ENCODE assay signal across 1 cellular context in the genomic region with DNA sequence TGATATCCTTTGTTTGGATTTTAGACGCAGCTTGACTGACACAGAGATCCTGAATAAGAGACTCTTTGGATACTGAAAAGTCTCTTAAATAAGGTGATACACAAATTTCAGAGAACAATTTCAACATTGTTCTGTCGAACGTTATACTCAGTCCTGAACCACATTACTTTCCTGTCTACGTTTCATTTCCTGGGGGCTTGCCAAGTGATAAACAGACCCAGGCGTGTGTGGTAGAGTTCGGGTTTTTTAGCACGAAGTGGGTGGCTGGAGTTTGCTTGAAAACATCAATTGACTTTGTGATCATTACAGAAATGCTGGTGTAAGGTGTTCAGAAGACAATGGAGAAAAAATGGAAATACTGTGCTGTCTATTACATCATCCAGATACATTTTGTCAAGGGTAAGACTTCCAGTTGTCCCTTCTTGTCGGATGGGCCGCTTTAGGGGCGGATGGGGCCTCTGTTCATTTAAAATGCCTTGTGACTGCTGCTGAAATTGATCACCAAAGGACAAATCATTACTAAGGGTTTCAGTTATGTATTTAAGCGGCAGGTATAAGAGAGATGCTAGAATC.
TF ChIP-seq lines count a peak whose summit lies in the region.

A gene with protein sequence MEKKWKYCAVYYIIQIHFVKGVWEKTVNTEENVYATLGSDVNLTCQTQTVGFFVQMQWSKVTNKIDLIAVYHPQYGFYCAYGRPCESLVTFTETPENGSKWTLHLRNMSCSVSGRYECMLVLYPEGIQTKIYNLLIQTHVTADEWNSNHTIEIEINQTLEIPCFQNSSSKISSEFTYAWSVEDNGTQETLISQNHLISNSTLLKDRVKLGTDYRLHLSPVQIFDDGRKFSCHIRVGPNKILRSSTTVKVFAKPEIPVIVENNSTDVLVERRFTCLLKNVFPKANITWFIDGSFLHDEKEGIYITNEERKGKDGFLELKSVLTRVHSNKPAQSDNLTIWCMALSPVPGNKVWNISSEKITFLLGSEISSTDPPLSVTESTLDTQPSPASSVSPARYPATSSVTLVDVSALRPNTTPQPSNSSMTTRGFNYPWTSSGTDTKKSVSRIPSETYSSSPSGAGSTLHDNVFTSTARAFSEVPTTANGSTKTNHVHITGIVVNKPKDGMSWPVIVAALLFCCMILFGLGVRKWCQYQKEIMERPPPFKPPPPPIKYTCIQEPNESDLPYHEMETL (plus strand): TSS at position 287 of the 573 bp plus-strand sequence. CDS start 52 bp downstream, at position 339.

TF ChIP-seq in K562, 482 proteins besides CTCF, POLR2A, EP300 and RAD21:
- TF ChIP-seq, protein P1, sequence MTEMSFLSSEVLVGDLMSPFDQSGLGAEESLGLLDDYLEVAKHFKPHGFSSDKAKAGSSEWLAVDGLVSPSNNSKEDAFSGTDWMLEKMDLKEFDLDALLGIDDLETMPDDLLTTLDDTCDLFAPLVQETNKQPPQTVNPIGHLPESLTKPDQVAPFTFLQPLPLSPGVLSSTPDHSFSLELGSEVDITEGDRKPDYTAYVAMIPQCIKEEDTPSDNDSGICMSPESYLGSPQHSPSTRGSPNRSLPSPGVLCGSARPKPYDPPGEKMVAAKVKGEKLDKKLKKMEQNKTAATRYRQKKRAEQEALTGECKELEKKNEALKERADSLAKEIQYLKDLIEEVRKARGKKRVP (CRISPR knock-in tag; IDR thresholded peaks at IDR 0.05): peak; percentile 60; the same call in 1 of the 2 replicates
- peak; percentile 43; the same call in 1 of the 2 replicates for TF ChIP-seq DMBX1 (CRISPR knock-in tag; IDR thresholded peaks at IDR 0.05; ENCODE audit: borderline replicate concordance)
- TF ChIP-seq, protein P2, sequence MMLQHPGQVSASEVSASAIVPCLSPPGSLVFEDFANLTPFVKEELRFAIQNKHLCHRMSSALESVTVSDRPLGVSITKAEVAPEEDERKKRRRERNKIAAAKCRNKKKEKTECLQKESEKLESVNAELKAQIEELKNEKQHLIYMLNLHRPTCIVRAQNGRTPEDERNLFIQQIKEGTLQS (IDR thresholded peaks at IDR 0.05): peak; percentile 10; the same call in 1 of the 2 replicates
- TF ChIP-seq, protein P2 (CRISPR knock-in tag; conservative IDR thresholded peaks at IDR 0.05): no peak
- TF ChIP-seq, protein P3, sequence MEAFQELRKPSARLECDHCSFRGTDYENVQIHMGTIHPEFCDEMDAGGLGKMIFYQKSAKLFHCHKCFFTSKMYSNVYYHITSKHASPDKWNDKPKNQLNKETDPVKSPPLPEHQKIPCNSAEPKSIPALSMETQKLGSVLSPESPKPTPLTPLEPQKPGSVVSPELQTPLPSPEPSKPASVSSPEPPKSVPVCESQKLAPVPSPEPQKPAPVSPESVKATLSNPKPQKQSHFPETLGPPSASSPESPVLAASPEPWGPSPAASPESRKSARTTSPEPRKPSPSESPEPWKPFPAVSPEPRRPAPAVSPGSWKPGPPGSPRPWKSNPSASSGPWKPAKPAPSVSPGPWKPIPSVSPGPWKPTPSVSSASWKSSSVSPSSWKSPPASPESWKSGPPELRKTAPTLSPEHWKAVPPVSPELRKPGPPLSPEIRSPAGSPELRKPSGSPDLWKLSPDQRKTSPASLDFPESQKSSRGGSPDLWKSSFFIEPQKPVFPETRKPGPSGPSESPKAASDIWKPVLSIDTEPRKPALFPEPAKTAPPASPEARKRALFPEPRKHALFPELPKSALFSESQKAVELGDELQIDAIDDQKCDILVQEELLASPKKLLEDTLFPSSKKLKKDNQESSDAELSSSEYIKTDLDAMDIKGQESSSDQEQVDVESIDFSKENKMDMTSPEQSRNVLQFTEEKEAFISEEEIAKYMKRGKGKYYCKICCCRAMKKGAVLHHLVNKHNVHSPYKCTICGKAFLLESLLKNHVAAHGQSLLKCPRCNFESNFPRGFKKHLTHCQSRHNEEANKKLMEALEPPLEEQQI (IDR thresholded peaks at IDR 0.05): no peak
- TF ChIP-seq CREB1 (IDR thresholded peaks at IDR 0.05): no peak
- no peak for TF ChIP-seq CREB1 (CRISPR knock-in tag; IDR thresholded peaks at IDR 0.05)
- TF ChIP-seq, protein P4, sequence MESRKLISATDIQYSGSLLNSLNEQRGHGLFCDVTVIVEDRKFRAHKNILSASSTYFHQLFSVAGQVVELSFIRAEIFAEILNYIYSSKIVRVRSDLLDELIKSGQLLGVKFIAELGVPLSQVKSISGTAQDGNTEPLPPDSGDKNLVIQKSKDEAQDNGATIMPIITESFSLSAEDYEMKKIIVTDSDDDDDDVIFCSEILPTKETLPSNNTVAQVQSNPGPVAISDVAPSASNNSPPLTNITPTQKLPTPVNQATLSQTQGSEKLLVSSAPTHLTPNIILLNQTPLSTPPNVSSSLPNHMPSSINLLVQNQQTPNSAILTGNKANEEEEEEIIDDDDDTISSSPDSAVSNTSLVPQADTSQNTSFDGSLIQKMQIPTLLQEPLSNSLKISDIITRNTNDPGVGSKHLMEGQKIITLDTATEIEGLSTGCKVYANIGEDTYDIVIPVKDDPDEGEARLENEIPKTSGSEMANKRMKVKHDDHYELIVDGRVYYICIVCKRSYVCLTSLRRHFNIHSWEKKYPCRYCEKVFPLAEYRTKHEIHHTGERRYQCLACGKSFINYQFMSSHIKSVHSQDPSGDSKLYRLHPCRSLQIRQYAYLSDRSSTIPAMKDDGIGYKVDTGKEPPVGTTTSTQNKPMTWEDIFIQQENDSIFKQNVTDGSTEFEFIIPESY (CRISPR knock-in tag; IDR thresholded peaks at IDR 0.05): no peak
